8 cellular contexts compared by ENCODE assay signal in the genomic region with DNA sequence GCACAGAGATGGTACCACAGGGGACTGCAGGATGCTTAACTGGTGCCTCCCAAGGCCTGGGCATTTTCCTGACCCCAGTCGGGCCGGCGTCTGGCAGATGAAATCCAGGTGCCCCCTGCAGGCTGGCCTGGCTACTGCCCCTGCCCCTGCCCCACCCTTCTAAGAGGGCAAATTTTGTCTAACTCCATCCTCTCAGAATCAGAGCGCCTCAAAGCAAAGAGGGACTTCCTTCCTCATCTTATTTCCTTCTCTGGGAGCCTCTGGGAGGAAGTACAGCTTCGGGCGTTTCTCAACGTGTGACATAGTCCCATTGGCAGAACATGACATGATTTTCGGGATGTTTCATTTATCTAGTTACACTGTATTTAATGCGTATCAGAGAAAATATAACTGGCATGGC. TPM values are rescaled to one million over a fixed set of nuclear protein-coding genes. Genes with fewer than 3 reads are reported as not detected.
DNase-seq lines count a peak whose midpoint lies in the region; ATAC-seq and TF ChIP-seq lines count a peak whose summit lies in the region.

No MANE protein-coding gene starts in this region.

- no peaks in the 10 kb centered on the region for H3K36me3 ChIP-seq in CD4-positive, alpha-beta memory T cell (ENCODE audit: insufficient read depth, low read length)

- H3K4me3 Mint-ChIP-seq in CD4-positive, alpha-beta memory T cell, result peak overlapping the region in 5 of 8 donors; percentile 17 to 57 (median 41)

- H3K9me3 Mint-ChIP-seq in CD4-positive, alpha-beta memory T cell, result peaks cover 0 to 2% (median 0%) of the 10 kb centered on the region in 8 donors

- no peaks in the 10 kb centered on the region for H3K27me3 ChIP-seq in CD4-positive, alpha-beta memory T cell (ENCODE audit: insufficient read depth, low read length)

- ATAC-seq in GM19463 (IDR thresholded peaks at IDR 0.05; ENCODE audit: unreplicated experiment) (no peak), GM18870 (IDR thresholded peaks at IDR 0.05; ENCODE audit: unreplicated experiment) (no peak)

- no peak overlapping the region for H3K4me3 ChIP-seq in CD4-positive, alpha-beta memory T cell (ENCODE audit: low read length in 2 of 2)
- H3K4me3 ChIP-seq in LNCaP clone FGC (ENCODE audit: low read depth, low read length) (no peak overlapping the region), fibroblast of the aortic adventitia (ENCODE audit: low read depth, low read length) (no peak overlapping the region), retinal pigment epithelial cell (ENCODE audit: low read length) (no peak overlapping the region)

- H3K9me3 ChIP-seq in CD4-positive, alpha-beta memory T cell (ENCODE audit: control insufficient read depth in 1 of 2, low read length in 2 of 2), result no peaks in the 10 kb centered on the region

- POLR2A ChIA-PET in CD4-positive, alpha-beta memory T cell (lab: Charles Lee; ENCODE audit: partially characterized antibody), result interaction anchor here (0.6 to 4.8 kb wide), 5 partner anchors 22 to 837 kb away, joined by 3 to 40 read pairs (median 4); a partner anchor contains a TSS

- H3K36me3 Mint-ChIP-seq in CD4-positive, alpha-beta memory T cell, result peaks cover 0 to 7% of the 10 kb centered on the region in 2 donors

- H3K4me1 ChIP-seq in CD4-positive, alpha-beta memory T cell (ENCODE audit: insufficient read depth, low read length), result peaks cover 50% of the 10 kb centered on the region

- intact Hi-C loops in CD4-positive, alpha-beta memory T cell (cut with micrococcal nuclease), result loop anchor here (2.0 kb wide), 1 partner anchor 42 kb away; a partner anchor contains a TSS

- CTCF ChIA-PET in CD4-positive, alpha-beta memory T cell (lab: Charles Lee; ENCODE audit: partially characterized antibody), result interaction anchor here (0.8 to 2.7 kb wide), 15 partner anchors 9 to 236 kb away, joined by 3 to 9 read pairs (median 4); a partner anchor contains a TSS

- no peak overlapping the region for H3K27ac ChIP-seq in CD4-positive, alpha-beta memory T cell (ENCODE audit: low read depth, low read length)

- H3K4me1 Mint-ChIP-seq in CD4-positive, alpha-beta memory T cell, result peaks cover 23 to 64% (median 44%) of the 10 kb centered on the region in 4 donors

- DNase-seq in CD4-positive, alpha-beta memory T cell, result peak in 4 of 5 donors; percentile 31 to 42 (median 34)
- DNase-seq in LNCaP clone FGC (ENCODE audit: low read depth) (no peak), fibroblast of the aortic adventitia (ENCODE audit: low read depth) (no peak), retinal pigment epithelial cell (ENCODE audit: low read depth) (no peak), NCI-H2107 (lab: John Stamatoyannopoulos, UW) (no peak)
- DNase-seq in activated CD8-positive, alpha-beta memory T cell treated with anti-CD3 and anti-CD28 coated beads for 48 hours (ENCODE audit: low read depth in 2 of 3, low spot score in 2 of 3), result peak in 2 of 3 experiments; percentile 18 to 29

- TF ChIP-seq CTCF in LNCaP clone FGC (IDR thresholded peaks at IDR 0.05; ENCODE audit: control insufficient read depth, extremely low read depth, insufficient read depth), result peak; percentile 40; the same call in 1 of the 2 replicates
- peak; percentile 54 for TF ChIP-seq CTCF in fibroblast of the aortic adventitia (IDR thresholded peaks at IDR 0.05; ENCODE audit: insufficient read depth, low read length)
- TF ChIP-seq CTCF in retinal pigment epithelial cell (conservative IDR thresholded peaks at IDR 0.05; ENCODE audit: low read depth, low read length), result peak; percentile 59

- no peaks in the 10 kb centered on the region for H3K27me3 Mint-ChIP-seq in CD4-positive, alpha-beta memory T cell

- H3K27ac Mint-ChIP-seq in CD4-positive, alpha-beta memory T cell, result peak overlapping the region in 4 of 7 donors; percentile 59 to 86 (median 66)

RNA-seq across cellular contexts. Expression of a gene that starts 2.7 kb away (rescaled TPM):
- 10 to 100 TPM; 48.9 to 51.7 TPM for total RNA-seq in CD4-positive, alpha-beta memory T cell
- 1 to 10 TPM in 1 of 2 donors, under 1 TPM in 1; 0.42 to 2.2 TPM for polyA plus RNA-seq in CD4-positive, alpha-beta memory T cell
- 13.8 and 44.0 TPM in 2 replicates for total RNA-seq in fibroblast of the aortic adventitia (ENCODE audit: low replicate concordance)

RNA-seq across cellular contexts. Expression of a gene that starts 21.5 kb away (rescaled TPM):
- 1 to 10 TPM; 2.3 to 3.0 TPM for total RNA-seq in CD4-positive, alpha-beta memory T cell
- polyA plus RNA-seq in CD4-positive, alpha-beta memory T cell, result 1 to 10 TPM; 1.8 to 3.0 TPM
- total RNA-seq in fibroblast of the aortic adventitia (ENCODE audit: low replicate concordance), result 1.7 and 32.3 TPM in 2 replicates

RNA-seq across cellular contexts. Expression of a gene that starts 24.3 kb away (rescaled TPM):
- 10 to 100 TPM; 36.7 to 43.3 TPM for total RNA-seq in CD4-positive, alpha-beta memory T cell
- polyA plus RNA-seq in CD4-positive, alpha-beta memory T cell, result 1 to 10 TPM in 1 of 2 donors, under 1 TPM in 1; 0.16 to 2.4 TPM
- total RNA-seq in fibroblast of the aortic adventitia (ENCODE audit: low replicate concordance), result 18.5 and 40.4 TPM in 2 replicates

RNA-seq across cellular contexts. Expression of a gene that starts 29.3 kb away (rescaled TPM):
- under 1 TPM in 1 of 2 experiments, not detected in 1; 0.55 TPM for total RNA-seq in CD4-positive, alpha-beta memory T cell
- not detected for polyA plus RNA-seq in CD4-positive, alpha-beta memory T cell
- 0.27 TPM in 1 of 2 replicates, not detected in the other for total RNA-seq in fibroblast of the aortic adventitia (ENCODE audit: low replicate concordance)

RNA-seq across cellular contexts. Expression of a gene that starts 42.3 kb away (rescaled TPM):
- total RNA-seq in CD4-positive, alpha-beta memory T cell, result 1 to 10 TPM; 1.3 to 1.6 TPM
- 1 to 10 TPM in 1 of 2 donors, under 1 TPM in 1; 0.68 to 1.1 TPM for polyA plus RNA-seq in CD4-positive, alpha-beta memory T cell
- total RNA-seq in fibroblast of the aortic adventitia (ENCODE audit: low replicate concordance), result 0.72 TPM in 1 of 2 replicates, not detected in the other

Comparison
In these comparisons a context has a peak if more than half of its experiments do, and no peak if none do; other contexts are left out.
1. DNase-seq: peak in CD4-positive, alpha-beta memory T cell (4 of 5) and activated CD8-positive, alpha-beta memory T cell treated with anti-CD3 and anti-CD28 coated beads for 48 hours (2 of 3); none in LNCaP clone FGC (single experiment), fibroblast of the aortic adventitia (single experiment), retinal pigment epithelial cell (single experiment) and NCI-H2107 (single experiment).
2. Peak in every context shown above with its lines, with median percentiles within 50 percentile points of each other: CTCF ChIP-seq.